In the genomic region with DNA sequence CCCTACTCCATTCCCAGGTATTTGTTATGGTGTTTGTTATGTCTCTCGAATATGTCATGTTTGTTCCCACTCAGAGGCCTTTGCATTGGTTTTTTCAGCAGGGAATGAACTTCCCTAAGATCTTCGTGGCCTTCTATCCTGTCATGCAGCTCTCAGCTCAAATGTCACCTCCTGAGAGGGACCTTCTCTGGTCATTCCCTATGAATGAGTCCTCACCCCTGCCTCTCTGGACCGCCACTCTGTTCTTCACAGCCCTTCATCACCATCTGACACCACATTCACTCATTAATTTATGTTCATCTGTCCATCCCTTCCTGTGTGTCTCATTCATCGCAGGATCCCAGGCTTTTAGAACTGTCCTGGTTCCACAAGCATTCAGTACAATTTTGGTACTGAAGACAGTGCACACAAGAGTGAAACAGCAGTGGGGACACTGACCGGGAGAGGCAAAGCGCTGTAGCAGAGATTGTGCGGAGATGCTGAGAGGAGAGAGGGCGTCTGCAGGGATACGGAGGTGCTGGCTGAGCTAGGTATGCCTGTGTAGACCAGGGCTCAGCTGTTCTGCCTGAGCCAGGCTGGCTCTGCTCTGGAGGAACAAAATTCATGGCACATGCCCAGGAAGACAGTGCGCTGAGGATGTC, we compare ENCODE assay signal across 20 cellular contexts.
"Had no signal": no experiment of that assay in that cellular context is flagged by ENCODE, and none has a peak within 500 bp of the region (broad histone marks: within the 10 kb centered on the region; RNA-seq: fewer than 3 reads in every experiment).

No MANE protein-coding gene starts in this region.

- DNase-seq: activated CD4-positive, alpha-beta T cell treated with anti-CD3 and anti-CD28 coated beads for 36 hours; activated CD8-positive, alpha-beta memory T cell treated with anti-CD3 and anti-CD28 coated beads, Interleukin-2, amount 50 U/mL, for 48 hours; activated CD8-positive, alpha-beta T cell treated with anti-CD3 and anti-CD28 coated beads for 36 hours; activated gamma-delta T cell; activated naive CD8-positive, alpha-beta T cell treated with anti-CD3 and anti-CD28 coated beads for 36 hours; activated T-cell treated with anti-CD3 and anti-CD28 coated beads, Interleukin-2, amount 50 U/mL, for 72 hours; cortex of kidney; effector memory CD8-positive, alpha-beta T cell; left colon; lower lobe of right lung; midbrain; ovary; stimulated activated CD4-positive, alpha-beta T cell treated with anti-CD3 and anti-CD28 coated beads, Interleukin-12 subunit alpha, Interleukin-12 subunit beta, amount 100 ng/mL, for 4 hours; stimulated activated CD4-positive, alpha-beta T cell treated with anti-CD3 and anti-CD28 coated beads, Interleukin-2, amount 100 ng/mL, for 24 hours; tibial artery; uterus; WERI-Rb-1 had no signal

- H3K9me3 ChIP-seq: gastroesophageal sphincter, lower lobe of right lung, ovary, tibial artery, uterus had no signal

- H3K27me3 ChIP-seq: cardiac muscle cell, gastroesophageal sphincter, ovary, tibial artery, uterus had no signal

- H3K27me3 Mint-ChIP-seq: activated CD4-positive, alpha-beta T cell treated with anti-CD3 and anti-CD28 coated beads for 36 hours; activated CD8-positive, alpha-beta T cell treated with anti-CD3 and anti-CD28 coated beads for 36 hours; activated naive CD8-positive, alpha-beta T cell treated with anti-CD3 and anti-CD28 coated beads for 36 hours; effector memory CD8-positive, alpha-beta T cell had no signal

- H3K4me3 Mint-ChIP-seq: activated CD4-positive, alpha-beta T cell treated with anti-CD3 and anti-CD28 coated beads for 36 hours; activated CD8-positive, alpha-beta T cell treated with anti-CD3 and anti-CD28 coated beads for 36 hours; activated naive CD8-positive, alpha-beta T cell treated with anti-CD3 and anti-CD28 coated beads for 36 hours; activated T-cell treated with anti-CD3 and anti-CD28 coated beads, Interleukin-2, amount 50 U/mL, for 72 hours; effector memory CD8-positive, alpha-beta T cell had no signal

- H3K27ac ChIP-seq: cardiac muscle cell, gastroesophageal sphincter, lower lobe of right lung, ovary, tibial artery, uterus, WERI-Rb-1 had no signal

- H3K9me3 Mint-ChIP-seq: activated CD8-positive, alpha-beta T cell treated with anti-CD3 and anti-CD28 coated beads for 36 hours; activated naive CD8-positive, alpha-beta T cell treated with anti-CD3 and anti-CD28 coated beads for 36 hours; activated T-cell treated with anti-CD3 and anti-CD28 coated beads, Interleukin-2, amount 50 U/mL, for 72 hours; effector memory CD8-positive, alpha-beta T cell had no signal

- H3K4me1 Mint-ChIP-seq: activated CD4-positive, alpha-beta T cell treated with anti-CD3 and anti-CD28 coated beads for 36 hours; activated naive CD8-positive, alpha-beta T cell treated with anti-CD3 and anti-CD28 coated beads for 36 hours had no signal

- ATAC-seq: activated CD4-positive, alpha-beta T cell treated with anti-CD3 and anti-CD28 coated beads for 36 hours; activated CD8-positive, alpha-beta T cell treated with anti-CD3 and anti-CD28 coated beads for 36 hours; activated T-cell treated with anti-CD3 and anti-CD28 coated beads, Interleukin-2, amount 50 U/mL, for 72 hours; effector memory CD8-positive, alpha-beta T cell; gastroesophageal sphincter; left colon; sciatic nerve had no signal

- H3K4me1 ChIP-seq: gastroesophageal sphincter, lower lobe of right lung, tibial artery, uterus had no signal

- H3K4me3 ChIP-seq: cardiac muscle cell, gastroesophageal sphincter, lower lobe of right lung, ovary, tibial artery, uterus had no signal

- H3K27ac Mint-ChIP-seq: activated CD4-positive, alpha-beta T cell treated with anti-CD3 and anti-CD28 coated beads for 36 hours; activated CD8-positive, alpha-beta T cell treated with anti-CD3 and anti-CD28 coated beads for 36 hours; activated naive CD8-positive, alpha-beta T cell treated with anti-CD3 and anti-CD28 coated beads for 36 hours; activated T-cell treated with anti-CD3 and anti-CD28 coated beads, Interleukin-2, amount 50 U/mL, for 72 hours had no signal

- H3K36me3 ChIP-seq: cardiac muscle cell, gastroesophageal sphincter, lower lobe of right lung, ovary, tibial artery, uterus, WERI-Rb-1 had no signal
